Comparison of ENCODE assay signal across 1 cellular context in genomic region chr11:34599406-34599901, GRCh38.
TF ChIP-seq lines count a peak whose summit lies in the region.

No MANE protein-coding gene starts in this region.

TF ChIP-seq in K562, 482 proteins besides CTCF, POLR2A, EP300 and RAD21 (continued from another document and continues in another):
- TF ChIP-seq, protein P1, sequence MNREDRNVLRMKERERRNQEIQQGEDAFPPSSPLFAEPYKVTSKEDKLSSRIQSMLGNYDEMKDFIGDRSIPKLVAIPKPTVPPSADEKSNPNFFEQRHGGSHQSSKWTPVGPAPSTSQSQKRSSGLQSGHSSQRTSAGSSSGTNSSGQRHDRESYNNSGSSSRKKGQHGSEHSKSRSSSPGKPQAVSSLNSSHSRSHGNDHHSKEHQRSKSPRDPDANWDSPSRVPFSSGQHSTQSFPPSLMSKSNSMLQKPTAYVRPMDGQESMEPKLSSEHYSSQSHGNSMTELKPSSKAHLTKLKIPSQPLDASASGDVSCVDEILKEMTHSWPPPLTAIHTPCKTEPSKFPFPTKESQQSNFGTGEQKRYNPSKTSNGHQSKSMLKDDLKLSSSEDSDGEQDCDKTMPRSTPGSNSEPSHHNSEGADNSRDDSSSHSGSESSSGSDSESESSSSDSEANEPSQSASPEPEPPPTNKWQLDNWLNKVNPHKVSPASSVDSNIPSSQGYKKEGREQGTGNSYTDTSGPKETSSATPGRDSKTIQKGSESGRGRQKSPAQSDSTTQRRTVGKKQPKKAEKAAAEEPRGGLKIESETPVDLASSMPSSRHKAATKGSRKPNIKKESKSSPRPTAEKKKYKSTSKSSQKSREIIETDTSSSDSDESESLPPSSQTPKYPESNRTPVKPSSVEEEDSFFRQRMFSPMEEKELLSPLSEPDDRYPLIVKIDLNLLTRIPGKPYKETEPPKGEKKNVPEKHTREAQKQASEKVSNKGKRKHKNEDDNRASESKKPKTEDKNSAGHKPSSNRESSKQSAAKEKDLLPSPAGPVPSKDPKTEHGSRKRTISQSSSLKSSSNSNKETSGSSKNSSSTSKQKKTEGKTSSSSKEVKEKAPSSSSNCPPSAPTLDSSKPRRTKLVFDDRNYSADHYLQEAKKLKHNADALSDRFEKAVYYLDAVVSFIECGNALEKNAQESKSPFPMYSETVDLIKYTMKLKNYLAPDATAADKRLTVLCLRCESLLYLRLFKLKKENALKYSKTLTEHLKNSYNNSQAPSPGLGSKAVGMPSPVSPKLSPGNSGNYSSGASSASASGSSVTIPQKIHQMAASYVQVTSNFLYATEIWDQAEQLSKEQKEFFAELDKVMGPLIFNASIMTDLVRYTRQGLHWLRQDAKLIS (CRISPR knock-in tag; IDR thresholded peaks at IDR 0.05), result no peak
- TF ChIP-seq MEF2D (tag; conservative IDR thresholded peaks at IDR 0.05; ENCODE audit: low read depth) (peak; percentile 36; the same call in 1 of the 2 replicates), MYNN (IDR thresholded peaks at IDR 0.05) (no peak), MYNN (CRISPR knock-in tag; IDR thresholded peaks at IDR 0.05) (no peak), ZBTB7A (IDR thresholded peaks at IDR 0.05; ENCODE audit: borderline replicate concordance, control insufficient read depth, low read depth, low read length) (no peak), RHOXF2B (CRISPR knock-in tag; conservative IDR thresholded peaks at IDR 0.05) (no peak), ZNF584 (CRISPR knock-in tag; IDR thresholded peaks at IDR 0.05; ENCODE audit: low read depth) (no peak), SMAD2 (IDR thresholded peaks at IDR 0.05; ENCODE audit: low read depth, low read length) (no peak), SIRT6 (IDR thresholded peaks at IDR 0.05; ENCODE audit: low read depth, low read length) (no peak), ZNF184 (CRISPR knock-in tag; IDR thresholded peaks at IDR 0.05) (no peak), LCOR (CRISPR knock-in tag; IDR thresholded peaks at IDR 0.05) (no peak), JUND (IDR thresholded peaks at IDR 0.05; ENCODE audit: borderline replicate concordance, low read depth, low read length) (peak; percentile 25; the same call in 1 of the 2 replicates), JUND (tag; IDR thresholded peaks at IDR 0.05; ENCODE audit: borderline replicate concordance, low read depth, low read length) (no peak), ZEB2 (IDR thresholded peaks at IDR 0.05) (0 out of 2 replicates have a peak, but pooled peaks have one; percentile 13), YY1 (IDR thresholded peaks at IDR 0.05; ENCODE audit: borderline replicate concordance in 1 of 3, control insufficient read depth in 1 of 3, extremely low read depth in 1 of 3, insufficient read depth in 3 of 3, insufficient read length in 1 of 3, insufficient replicate concordance in 2 of 3, low read depth in 1 of 3, low read length in 2 of 3) (peak in 1 of 3 experiments; percentile 17), ZNF347 (CRISPR knock-in tag; IDR thresholded peaks at IDR 0.05; ENCODE audit: low read depth) (no peak), PKNOX1 (IDR thresholded peaks at IDR 0.05) (peak; percentile 56), DPF2 (IDR thresholded peaks at IDR 0.05) (peak; percentile 43; the same call in 1 of the 2 replicates), CREB3 (tag; conservative IDR thresholded peaks at IDR 0.05; ENCODE audit: low read depth) (0 out of 2 replicates have a peak, but pooled peaks have one; percentile 38), ZNF668 (CRISPR knock-in tag; IDR thresholded peaks at IDR 0.05) (no peak), MEIS2 (IDR thresholded peaks at IDR 0.05; ENCODE audit: partially characterized antibody) (peak; percentile 74), MTA3 (IDR thresholded peaks at IDR 0.05; ENCODE audit: borderline replicate concordance) (0 out of 2 replicates have a peak, but pooled peaks have one; percentile 27), MECOM (CRISPR knock-in tag; IDR thresholded peaks at IDR 0.05) (0 out of 2 replicates have a peak, but pooled peaks have one; percentile 11), CBX5 (IDR thresholded peaks at IDR 0.05; ENCODE audit: borderline replicate concordance, low read depth) (no peak), NCOA1 (IDR thresholded peaks at IDR 0.05; ENCODE audit: low read depth) (0 out of 2 replicates have a peak, but pooled peaks have one; percentile 30), CC2D1A (IDR thresholded peaks at IDR 0.05) (no peak), ZNF282 (CRISPR knock-in tag; IDR thresholded peaks at IDR 0.05) (no peak), ZNF695 (CRISPR knock-in tag; IDR thresholded peaks at IDR 0.05) (no peak), RNF2 (IDR thresholded peaks at IDR 0.05) (peak; percentile 58), TSHZ1 (CRISPR knock-in tag; IDR thresholded peaks at IDR 0.05) (no peak), ZNF384 (IDR thresholded peaks at IDR 0.05; ENCODE audit: low read depth, low read length) (no peak), IRF9 (tag; IDR thresholded peaks at IDR 0.05) (no peak), TEAD4 (IDR thresholded peaks at IDR 0.05; ENCODE audit: low read length) (no peak; the same call in 1 of the 2 replicates), TEAD4 (CRISPR knock-in tag; IDR thresholded peaks at IDR 0.05; ENCODE audit: borderline replicate concordance) (no peak)
- TF ChIP-seq, protein P2, sequence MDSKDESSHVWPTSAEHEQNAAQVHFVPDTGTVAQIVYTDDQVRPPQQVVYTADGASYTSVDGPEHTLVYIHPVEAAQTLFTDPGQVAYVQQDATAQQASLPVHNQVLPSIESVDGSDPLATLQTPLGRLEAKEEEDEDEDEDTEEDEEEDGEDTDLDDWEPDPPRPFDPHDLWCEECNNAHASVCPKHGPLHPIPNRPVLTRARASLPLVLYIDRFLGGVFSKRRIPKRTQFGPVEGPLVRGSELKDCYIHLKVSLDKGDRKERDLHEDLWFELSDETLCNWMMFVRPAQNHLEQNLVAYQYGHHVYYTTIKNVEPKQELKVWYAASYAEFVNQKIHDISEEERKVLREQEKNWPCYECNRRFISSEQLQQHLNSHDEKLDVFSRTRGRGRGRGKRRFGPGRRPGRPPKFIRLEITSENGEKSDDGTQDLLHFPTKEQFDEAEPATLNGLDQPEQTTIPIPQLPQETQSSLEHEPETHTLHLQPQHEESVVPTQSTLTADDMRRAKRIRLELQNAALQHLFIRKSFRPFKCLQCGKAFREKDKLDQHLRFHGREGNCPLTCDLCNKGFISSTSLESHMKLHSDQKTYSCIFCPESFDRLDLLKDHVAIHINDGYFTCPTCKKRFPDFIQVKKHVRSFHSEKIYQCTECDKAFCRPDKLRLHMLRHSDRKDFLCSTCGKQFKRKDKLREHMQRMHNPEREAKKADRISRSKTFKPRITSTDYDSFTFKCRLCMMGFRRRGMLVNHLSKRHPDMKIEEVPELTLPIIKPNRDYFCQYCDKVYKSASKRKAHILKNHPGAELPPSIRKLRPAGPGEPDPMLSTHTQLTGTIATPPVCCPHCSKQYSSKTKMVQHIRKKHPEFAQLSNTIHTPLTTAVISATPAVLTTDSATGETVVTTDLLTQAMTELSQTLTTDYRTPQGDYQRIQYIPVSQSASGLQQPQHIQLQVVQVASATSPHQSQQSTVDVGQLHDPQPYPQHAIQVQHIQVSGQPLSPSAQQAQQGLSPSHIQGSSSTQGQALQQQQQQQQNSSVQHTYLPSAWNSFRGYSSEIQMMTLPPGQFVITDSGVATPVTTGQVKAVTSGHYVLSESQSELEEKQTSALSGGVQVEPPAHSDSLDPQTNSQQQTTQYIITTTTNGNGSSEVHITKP (IDR thresholded peaks at IDR 0.05; ENCODE audit: partially characterized antibody), result no peak
